ENCODE assay signal across 18 cellular contexts in genomic region chr6:143766185-143766553, GRCh38.
DNase-seq lines count a peak whose midpoint lies in the region; ATAC-seq and TF ChIP-seq lines count a peak whose summit lies in the region.
"Had no signal": no experiment of that assay in that cellular context is flagged by ENCODE, and none has a peak within 500 bp of the region (broad histone marks: within the 10 kb centered on the region; RNA-seq: fewer than 3 reads in every experiment).

No MANE protein-coding gene starts in this region.

- peaks cover 0 to 80% (median 55%) of the 10 kb centered on the region in 9 donors for H3K36me3 ChIP-seq in heart left ventricle
- H3K36me3 ChIP-seq: BE2C had no signal

- intact Hi-C loops in left ventricle myocardium superior (cut with micrococcal nuclease), result no loop called here
- intact Hi-C loops in heart left ventricle (cut with DNase I), result no loop called here

- no peak for TF ChIP-seq POLR2A in heart left ventricle (IDR thresholded peaks at IDR 0.05)

- TF ChIP-seq CTCF in heart left ventricle (IDR thresholded peaks at IDR 0.05), result no peak
- no peak for TF ChIP-seq CTCF in nephron progenitor cell (IDR thresholded peaks at IDR 0.05)

- DNase-seq in left ventricle myocardium superior, result no peak
- no peak for DNase-seq in heart left ventricle
- DNase-seq in left lobe of liver (ENCODE audit: low spot score), result no peak
- DNase-seq in nephron progenitor cell, result no peak
- no peak for DNase-seq in globus pallidus (ENCODE audit: low spot score)
- DNase-seq in activated gamma-delta T cell treated with Interleukin-2 at 50 U/mL for 16 hours, result no peak
- DNase-seq: ACHN; BE2C; C1 segment of cervical spinal cord; CD4-positive, CD25-positive, alpha-beta regulatory T cell; CD8-positive, alpha-beta memory T cell; COR-L47; DMS 273 treated with DMSO at 0.1 percent for 48 hours; DMS53; DND-41; EL; H9 had no signal

- H3K9me3 Mint-ChIP-seq in nephron progenitor cell, result no peaks in the 10 kb centered on the region
- H3K9me3 Mint-ChIP-seq: CD8-positive, alpha-beta memory T cell; H9 had no signal

- no peaks in the 10 kb centered on the region for H3K27me3 ChIP-seq in heart left ventricle
- H3K27me3 ChIP-seq: BE2C had no signal

- no peaks in the 10 kb centered on the region for H3K4me1 ChIP-seq in heart left ventricle
- H3K4me1 ChIP-seq: BE2C had no signal

- 95 to 100% (median 98%) methylated on average over 1 of the region's 1 CpG for WGBS in heart left ventricle, 4 donors

- H3K27ac ChIP-seq in heart left ventricle, result no peak overlapping the region

- no peaks in the 10 kb centered on the region for H3K27me3 Mint-ChIP-seq in nephron progenitor cell (ENCODE audit: low read depth, poor library complexity)
- H3K27me3 Mint-ChIP-seq: CD4-positive, CD25-positive, alpha-beta regulatory T cell; CD8-positive, alpha-beta memory T cell had no signal

- H3K4me3 Mint-ChIP-seq in nephron progenitor cell, result no peak overlapping the region
- H3K4me3 Mint-ChIP-seq: CD4-positive, CD25-positive, alpha-beta regulatory T cell; CD8-positive, alpha-beta memory T cell; H9 had no signal

- H3K9me3 ChIP-seq in heart left ventricle, result no peaks in the 10 kb centered on the region
- H3K9me3 ChIP-seq: BE2C had no signal

- H3K36me3 Mint-ChIP-seq in nephron progenitor cell (ENCODE audit: low read depth), result peaks cover 72% of the 10 kb centered on the region

- no peak overlapping the region for H3K4me3 ChIP-seq in heart left ventricle
- H3K4me3 ChIP-seq: GM12878 had no signal

- no peaks in the 10 kb centered on the region for H3K4me1 Mint-ChIP-seq in nephron progenitor cell
- H3K4me1 Mint-ChIP-seq: H9 had no signal

- ATAC-seq in left ventricle myocardium superior (peak; percentile 65), heart left ventricle (no peak), left lobe of liver (peak; percentile 30)
- ATAC-seq: GM12878 had no signal

- H3K27ac Mint-ChIP-seq in nephron progenitor cell, result peak overlapping the region; percentile 6
- H3K27ac Mint-ChIP-seq: CD4-positive, CD25-positive, alpha-beta regulatory T cell; H9 had no signal

Comparison
In these comparisons a context has a peak if more than half of its experiments do, and no peak if none do; other contexts are left out.
1. ATAC-seq: peak in left ventricle myocardium superior (single experiment) and left lobe of liver (single experiment); none in heart left ventricle (0 of 4).